In genomic region chr17:55620023-55620422, GRCh38 we compare ENCODE assay signal across 17 cellular contexts.
DNase-seq lines count a peak whose midpoint lies in the region; ATAC-seq, FAIRE-seq and TF ChIP-seq lines count a peak whose summit lies in the region.
"Had no signal": no experiment of that assay in that cellular context is flagged by ENCODE, and none has a peak within 500 bp of the region (broad histone marks: within the 10 kb centered on the region; RNA-seq: fewer than 3 reads in every experiment).

No MANE protein-coding gene starts in this region.

- peak overlapping the region; percentile 59; the same call in 1 of the 2 replicates for H2AFZ ChIP-seq in GM23338
- H2AFZ ChIP-seq in mesenchymal stem cell (ENCODE audit: low read depth, low read length) = no peak overlapping the region

- no peak overlapping the region for H2AK5ac ChIP-seq in mesenchymal stem cell (ENCODE audit: low read length, severe bottlenecking)

- H3K79me1 ChIP-seq in mesenchymal stem cell (replicated peaks; ENCODE audit: low read length, poor library complexity, severe bottlenecking) = no peaks in the 10 kb centered on the region

- H3K36me3 ChIP-seq in GM23338 (ENCODE audit: insufficient read depth) (no peaks in the 10 kb centered on the region), mesenchymal stem cell (ENCODE audit: control insufficient read depth in 1 of 2, insufficient read depth in 2 of 2, low read depth in 1 of 2, low read length in 2 of 2) (no peaks in the 10 kb centered on the region), upper lobe of left lung (no peaks in the 10 kb centered on the region)

- no peak overlapping the region for H3K4me2 ChIP-seq in GM23338
- H3K4me2 ChIP-seq in mesenchymal stem cell (ENCODE audit: low read length, poor library complexity, severe bottlenecking) = no peak overlapping the region

- 100% methylated on average over 2 of the region's 3 CpGs for WGBS in mesenchymal stem cell
- 64 to 66% methylated on average over 3 of the region's 3 CpGs for WGBS in upper lobe of left lung, 2 donors

- H2BK12ac ChIP-seq in mesenchymal stem cell (ENCODE audit: low read length in 2 of 2) = peak overlapping the region; percentile 77 to 93

- no peak for TF ChIP-seq POLR2A in upper lobe of left lung (IDR thresholded peaks at IDR 0.05)

- TF ChIP-seq EP300 in upper lobe of left lung (IDR thresholded peaks at IDR 0.05) = no peak

- H4K91ac ChIP-seq in mesenchymal stem cell (ENCODE audit: low read length) = no peak overlapping the region

- H3K4me1 ChIP-seq in GM23338 (ENCODE audit: insufficient read depth) = no peaks in the 10 kb centered on the region
- H3K4me1 ChIP-seq in mesenchymal stem cell (ENCODE audit: control insufficient read depth, insufficient read depth, low read depth, low read length) = no peaks in the 10 kb centered on the region
- H3K4me1 ChIP-seq in upper lobe of left lung = peaks cover 3 to 17% (median 7%) of the 10 kb centered on the region in 4 donors

- DNase-seq in GM23338 (ENCODE audit: low spot score) (no peak), mesenchymal stem cell (no peak), upper lobe of left lung (no peak), T-helper 17 cell (no peak)
- no peak for DNase-seq in activated naive CD4-positive, alpha-beta T cell treated with Interleukin-2 at 50 U/mL for 16 hours
- DNase-seq: C1 segment of cervical spinal cord; Calu3; CD4-positive, alpha-beta memory T cell; COR-L47; DMS53; DMS79 treated with DMSO at 0.1 percent for 48 hours; GF-D8; H9 had no signal

- H4K8ac ChIP-seq in mesenchymal stem cell (ENCODE audit: low read length) = no peak overlapping the region

- H3K4me1 Mint-ChIP-seq in GM23338 (no peaks in the 10 kb centered on the region), T-helper 17 cell (peaks cover 8% of the 10 kb centered on the region)
- H3K4me1 Mint-ChIP-seq: H9 had no signal

- no peak overlapping the region for H2BK15ac ChIP-seq in mesenchymal stem cell (ENCODE audit: low read depth, poor library complexity, severe bottlenecking)

- H3K9me2 ChIP-seq in GM23338 (ENCODE audit: insufficient read depth) = peaks cover 9% of the 10 kb centered on the region; the same call in 1 of the 2 replicates

- no peak for TF ChIP-seq CTCF in GM23338 (conservative IDR thresholded peaks at IDR 0.05; ENCODE audit: low read depth in 2 of 2)
- TF ChIP-seq CTCF in upper lobe of left lung (IDR thresholded peaks at IDR 0.05) = no peak

- no peaks in the 10 kb centered on the region for H3F3A ChIP-seq in GM23338 (replicated peaks; ENCODE audit: low read depth)

- no peaks in the 10 kb centered on the region; the same call in 1 of the 2 replicates for H4K20me1 ChIP-seq in GM23338 (replicated peaks; ENCODE audit: insufficient read depth)

- H3K27ac Mint-ChIP-seq in GM23338 = no peak overlapping the region
- H3K27ac Mint-ChIP-seq in T-helper 17 cell = no peak overlapping the region
- H3K27ac Mint-ChIP-seq: CD4-positive, alpha-beta memory T cell; H9 had no signal

- no peaks in the 10 kb centered on the region for H3K36me3 Mint-ChIP-seq in GM23338 (ENCODE audit: low read depth)
- peaks cover 2% of the 10 kb centered on the region for H3K36me3 Mint-ChIP-seq in T-helper 17 cell (ENCODE audit: low read depth)
- H3K36me3 Mint-ChIP-seq: CD4-positive, alpha-beta memory T cell had no signal

- peak overlapping the region; percentile 64 for H2BK120ac ChIP-seq in mesenchymal stem cell (ENCODE audit: low read depth, low read length)

- no peaks in the 10 kb centered on the region for H3K79me2 ChIP-seq in GM23338 (replicated peaks; ENCODE audit: insufficient read depth)

- H3K4me3 Mint-ChIP-seq in GM23338 (no peak overlapping the region), T-helper 17 cell (no peak overlapping the region)
- H3K4me3 Mint-ChIP-seq: CD4-positive, alpha-beta memory T cell; H9 had no signal

- peaks cover 2% of the 10 kb centered on the region for H3K27me3 Mint-ChIP-seq in GM23338 (ENCODE audit: insufficient read depth, low read depth, poor library complexity)
- H3K27me3 Mint-ChIP-seq in T-helper 17 cell = peaks cover 61% of the 10 kb centered on the region

- no peak overlapping the region for H3K18ac ChIP-seq in mesenchymal stem cell (ENCODE audit: low read depth in 1 of 2, low read length in 2 of 2)

- H2BK5ac ChIP-seq in mesenchymal stem cell (ENCODE audit: low read depth, low read length, poor library complexity, severe bottlenecking) = no peak overlapping the region

- ATAC-seq in GM23338 (no peak), upper lobe of left lung (ENCODE audit: low FRiP score in 2 of 2) (peak in 1 of 2 donors; percentile 37), T-helper 17 cell (no peak)
- ATAC-seq: HCT116 had no signal

- no peaks in the 10 kb centered on the region for H3K9me3 Mint-ChIP-seq in GM23338
- H3K9me3 Mint-ChIP-seq: CD4-positive, alpha-beta memory T cell; H9 had no signal

- H3K14ac ChIP-seq in mesenchymal stem cell (ENCODE audit: low read length in 2 of 2) = no peak overlapping the region

- H3K4me3 ChIP-seq in GM23338 (no peak overlapping the region), mesenchymal stem cell (ENCODE audit: insufficient read depth in 1 of 2, low read depth in 1 of 2, low read length in 2 of 2) (no peak overlapping the region), upper lobe of left lung (no peak overlapping the region)

- peak overlapping the region in 1 of 2 experiments; percentile 82 for H3K4ac ChIP-seq in mesenchymal stem cell (ENCODE audit: low read depth in 1 of 2, low read length in 2 of 2)

- no peak overlapping the region for H3K9ac ChIP-seq in mesenchymal stem cell (ENCODE audit: low read length)

- H3K9me3 ChIP-seq in mesenchymal stem cell (ENCODE audit: control insufficient read depth, low read length) (no peaks in the 10 kb centered on the region), upper lobe of left lung (no peaks in the 10 kb centered on the region), T-helper 17 cell (ENCODE audit: control insufficient read depth, low read length, poor library complexity, severe bottlenecking) (no peaks in the 10 kb centered on the region)

- peak; percentile 53 for FAIRE-seq in TTC549 (lab: Jason Lieb, UNC)
- FAIRE-seq: GM12891, H1 had no signal

- H3K27ac ChIP-seq in GM23338 (ENCODE audit: low read depth) = no peak overlapping the region
- no peak overlapping the region for H3K27ac ChIP-seq in mesenchymal stem cell (ENCODE audit: low read length, poor library complexity, severe bottlenecking)
- peak overlapping the region in 3 of 4 donors; percentile 13 to 81 (median 72) for H3K27ac ChIP-seq in upper lobe of left lung

- H3K27me3 ChIP-seq in GM23338 (ENCODE audit: insufficient read depth) (no peaks in the 10 kb centered on the region), mesenchymal stem cell (ENCODE audit: control insufficient read depth in 1 of 2, insufficient read depth in 1 of 2, low read length in 2 of 2) (no peaks in the 10 kb centered on the region), upper lobe of left lung (no peaks in the 10 kb centered on the region)

- H3K23ac ChIP-seq in mesenchymal stem cell (ENCODE audit: low read length in 2 of 2) = no peak overlapping the region

TF ChIP-seq in GM23338, 12 proteins besides CTCF, POLR2A, EP300 and RAD21 (continues in another document):
- no peak for TF ChIP-seq JUNB (IDR thresholded peaks at IDR 0.05; ENCODE audit: unreplicated experiment)
- TF ChIP-seq CREB1 (CRISPR knock-in tag; IDR thresholded peaks at IDR 0.05; ENCODE audit: low read depth) = no peak
- TF ChIP-seq, protein P1, sequence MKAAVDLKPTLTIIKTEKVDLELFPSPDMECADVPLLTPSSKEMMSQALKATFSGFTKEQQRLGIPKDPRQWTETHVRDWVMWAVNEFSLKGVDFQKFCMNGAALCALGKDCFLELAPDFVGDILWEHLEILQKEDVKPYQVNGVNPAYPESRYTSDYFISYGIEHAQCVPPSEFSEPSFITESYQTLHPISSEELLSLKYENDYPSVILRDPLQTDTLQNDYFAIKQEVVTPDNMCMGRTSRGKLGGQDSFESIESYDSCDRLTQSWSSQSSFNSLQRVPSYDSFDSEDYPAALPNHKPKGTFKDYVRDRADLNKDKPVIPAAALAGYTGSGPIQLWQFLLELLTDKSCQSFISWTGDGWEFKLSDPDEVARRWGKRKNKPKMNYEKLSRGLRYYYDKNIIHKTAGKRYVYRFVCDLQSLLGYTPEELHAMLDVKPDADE (IDR thresholded peaks at IDR 0.05) = no peak
- TF ChIP-seq EZH2phosphoT487 (IDR thresholded peaks at IDR 0.05; ENCODE audit: unreplicated experiment) = no peak
- no peak for TF ChIP-seq NANOG (IDR thresholded peaks at IDR 0.05; ENCODE audit: borderline replicate concordance)
- TF ChIP-seq REST (IDR thresholded peaks at IDR 0.05; ENCODE audit: unreplicated experiment) = no peak
- TF ChIP-seq STAT1 (IDR thresholded peaks at IDR 0.05; ENCODE audit: unreplicated experiment) = no peak
- TF ChIP-seq EZH2 (IDR thresholded peaks at IDR 0.05; ENCODE audit: low read depth, unreplicated experiment) = no peak
- no peak for TF ChIP-seq POLR2AphosphoS5 (IDR thresholded peaks at IDR 0.05; ENCODE audit: low read depth)
- TF ChIP-seq ZNF114 (CRISPR knock-in tag; IDR thresholded peaks at IDR 0.05) = no peak

Comparison
In these comparisons a context has a peak if more than half of its experiments do, and no peak if none do; other contexts are left out.
1. H3K27ac ChIP-seq: peak in upper lobe of left lung (3 of 4); none in GM23338 (single experiment) and mesenchymal stem cell (single experiment).